ENCODE assay signal across 37 cellular contexts in genomic region chr5:145869753-145870152, GRCh38. TPM values are rescaled to one million over a fixed set of nuclear protein-coding genes. Genes with fewer than 3 reads are reported as not detected.
"Had no signal": no experiment of that assay in that cellular context is flagged by ENCODE, and none has a peak within 500 bp of the region (broad histone marks: within the 10 kb centered on the region; RNA-seq: fewer than 3 reads in every experiment).

No MANE protein-coding gene starts in this region.

- H3K4me3 ChIP-seq: MG63 had no signal

- H3K27me3 ChIP-seq: MG63 had no signal

- H3K36me3 ChIP-seq: MG63 had no signal

- H3K9me3 ChIP-seq: MG63 had no signal

- DNase-seq: Karpas-422, Kasumi-1, MG63, MM.1S, NCI-H1048, NCI-H1092, NCI-H1092 treated with DMSO at 0.1 percent for 48 hours, NCI-H1105, NCI-H1105 treated with DMSO at 0.1 percent for 48 hours, NCI-H1417, NCI-H1417 treated with DMSO at 0.1 percent for 48 hours, NCI-H1436, NCI-H1436 treated with DMSO at 0.1 percent for 48 hours, NCI-H146, NCI-H1694, NCI-H1694 treated with DMSO at 0.1 percent for 48 hours, NCI-H187, NCI-H187 treated with DMSO at 0.1 percent for 48 hours, NCI-H1930, NCI-H2029, NCI-H2029 treated with DMSO at 0.1 percent for 48 hours, NCI-H2081, NCI-H2081 treated with DMSO at 0.1 percent for 48 hours, NCI-H2107, NCI-H2171, NCI-H2171 treated with DMSO at 0.1 percent for 48 hours, NCI-H2227 treated with DMSO at 0.1 percent for 48 hours, NCI-H226, NCI-H345, NCI-H446, NCI-H446 treated with DMSO at 0.1 percent for 48 hours, NCI-H510A had no signal

- H3K27ac ChIP-seq: KMS-11 had no signal

RNA-seq across cellular contexts. Expression of gene GRXCR2, which starts 3.1 kb away (rescaled TPM):
- total RNA-seq: LHCN-M2, M059J, MCF 10A, NCI-H460 had no signal
